ENCODE assay signal across 1 cellular context in the genomic region with DNA sequence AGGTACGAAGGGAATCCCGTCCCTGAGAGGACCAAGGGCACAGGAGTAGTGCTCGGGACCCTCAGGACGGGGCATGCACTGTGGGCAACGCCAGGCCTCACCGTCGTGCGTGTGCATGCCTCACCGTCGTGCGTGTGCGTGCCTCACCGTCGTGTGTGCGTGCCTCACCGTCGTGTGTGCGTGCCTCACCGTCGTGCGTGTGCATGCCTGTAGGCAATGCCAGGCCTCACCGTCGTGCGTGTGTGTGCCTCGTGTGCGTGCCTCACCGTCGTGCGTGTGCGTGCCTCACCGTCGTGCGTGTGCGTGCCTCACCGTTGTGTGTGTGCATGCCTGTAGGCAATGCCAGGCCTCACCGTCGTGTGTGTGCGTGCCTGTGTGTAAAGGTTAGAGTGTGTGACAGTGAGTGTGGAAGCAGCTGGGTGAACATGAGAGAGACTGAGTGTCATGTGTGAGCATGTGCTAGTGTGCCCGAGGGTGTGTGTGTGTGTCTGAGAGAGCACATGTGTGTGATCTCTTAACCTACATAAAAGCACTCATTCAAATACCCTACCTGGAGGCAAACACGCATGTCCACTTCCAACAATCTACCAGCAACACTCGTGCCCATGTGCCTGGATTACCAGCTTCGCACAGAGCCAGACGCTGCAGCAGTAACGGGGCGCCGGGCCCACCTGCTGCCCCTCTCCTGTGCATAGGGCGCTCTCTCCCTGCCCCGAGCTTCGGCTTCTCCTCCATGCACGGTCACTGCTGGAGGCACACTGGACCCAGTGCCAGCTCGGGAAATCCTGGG.
TF ChIP-seq lines count a peak whose summit lies in the region.

No MANE protein-coding gene starts in this region.

TF ChIP-seq in H1, 55 proteins besides CTCF, POLR2A, EP300 and RAD21:
- no peak for TF ChIP-seq EZH2 (IDR thresholded peaks at IDR 0.05; ENCODE audit: low read depth, low read length, severe bottlenecking)
- TF ChIP-seq SP2 (IDR thresholded peaks at IDR 0.05; ENCODE audit: low read length) = no peak
- TF ChIP-seq NRF1 (IDR thresholded peaks at IDR 0.05; ENCODE audit: low read depth, low read length) = no peak
- TF ChIP-seq, protein P1, sequence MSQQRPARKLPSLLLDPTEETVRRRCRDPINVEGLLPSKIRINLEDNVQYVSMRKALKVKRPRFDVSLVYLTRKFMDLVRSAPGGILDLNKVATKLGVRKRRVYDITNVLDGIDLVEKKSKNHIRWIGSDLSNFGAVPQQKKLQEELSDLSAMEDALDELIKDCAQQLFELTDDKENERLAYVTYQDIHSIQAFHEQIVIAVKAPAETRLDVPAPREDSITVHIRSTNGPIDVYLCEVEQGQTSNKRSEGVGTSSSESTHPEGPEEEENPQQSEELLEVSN (IDR thresholded peaks at IDR 0.05) = no peak
- no peak for TF ChIP-seq YY1 (IDR thresholded peaks at IDR 0.05; ENCODE audit: low read depth, low read length)
- no peak for TF ChIP-seq BRCA1 (IDR thresholded peaks at IDR 0.05; ENCODE audit: low read depth, low read length)
- no peak for TF ChIP-seq CEBPB (IDR thresholded peaks at IDR 0.05; ENCODE audit: low read depth, low read length)
- no peak for TF ChIP-seq CTBP2 (IDR thresholded peaks at IDR 0.05; ENCODE audit: borderline replicate concordance, insufficient read depth, insufficient read length, low read length)
- TF ChIP-seq RBBP5 (IDR thresholded peaks at IDR 0.05; ENCODE audit: borderline replicate concordance, low read depth, low read length) = no peak
- no peak for TF ChIP-seq RXRA (IDR thresholded peaks at IDR 0.05; ENCODE audit: insufficient read depth, low read depth, low read length)
- no peak for TF ChIP-seq CBX8 (IDR thresholded peaks at IDR 0.05; ENCODE audit: borderline replicate concordance, low read depth, low read length)
- no peak for TF ChIP-seq BCL11A (IDR thresholded peaks at IDR 0.05; ENCODE audit: low read depth in 2 of 2, low read length in 2 of 2)
- TF ChIP-seq KDM1A (IDR thresholded peaks at IDR 0.05; ENCODE audit: borderline replicate concordance, low read length) = no peak
- TF ChIP-seq TEAD4 (IDR thresholded peaks at IDR 0.05; ENCODE audit: low read depth, low read length) = no peak
- TF ChIP-seq, protein P2, sequence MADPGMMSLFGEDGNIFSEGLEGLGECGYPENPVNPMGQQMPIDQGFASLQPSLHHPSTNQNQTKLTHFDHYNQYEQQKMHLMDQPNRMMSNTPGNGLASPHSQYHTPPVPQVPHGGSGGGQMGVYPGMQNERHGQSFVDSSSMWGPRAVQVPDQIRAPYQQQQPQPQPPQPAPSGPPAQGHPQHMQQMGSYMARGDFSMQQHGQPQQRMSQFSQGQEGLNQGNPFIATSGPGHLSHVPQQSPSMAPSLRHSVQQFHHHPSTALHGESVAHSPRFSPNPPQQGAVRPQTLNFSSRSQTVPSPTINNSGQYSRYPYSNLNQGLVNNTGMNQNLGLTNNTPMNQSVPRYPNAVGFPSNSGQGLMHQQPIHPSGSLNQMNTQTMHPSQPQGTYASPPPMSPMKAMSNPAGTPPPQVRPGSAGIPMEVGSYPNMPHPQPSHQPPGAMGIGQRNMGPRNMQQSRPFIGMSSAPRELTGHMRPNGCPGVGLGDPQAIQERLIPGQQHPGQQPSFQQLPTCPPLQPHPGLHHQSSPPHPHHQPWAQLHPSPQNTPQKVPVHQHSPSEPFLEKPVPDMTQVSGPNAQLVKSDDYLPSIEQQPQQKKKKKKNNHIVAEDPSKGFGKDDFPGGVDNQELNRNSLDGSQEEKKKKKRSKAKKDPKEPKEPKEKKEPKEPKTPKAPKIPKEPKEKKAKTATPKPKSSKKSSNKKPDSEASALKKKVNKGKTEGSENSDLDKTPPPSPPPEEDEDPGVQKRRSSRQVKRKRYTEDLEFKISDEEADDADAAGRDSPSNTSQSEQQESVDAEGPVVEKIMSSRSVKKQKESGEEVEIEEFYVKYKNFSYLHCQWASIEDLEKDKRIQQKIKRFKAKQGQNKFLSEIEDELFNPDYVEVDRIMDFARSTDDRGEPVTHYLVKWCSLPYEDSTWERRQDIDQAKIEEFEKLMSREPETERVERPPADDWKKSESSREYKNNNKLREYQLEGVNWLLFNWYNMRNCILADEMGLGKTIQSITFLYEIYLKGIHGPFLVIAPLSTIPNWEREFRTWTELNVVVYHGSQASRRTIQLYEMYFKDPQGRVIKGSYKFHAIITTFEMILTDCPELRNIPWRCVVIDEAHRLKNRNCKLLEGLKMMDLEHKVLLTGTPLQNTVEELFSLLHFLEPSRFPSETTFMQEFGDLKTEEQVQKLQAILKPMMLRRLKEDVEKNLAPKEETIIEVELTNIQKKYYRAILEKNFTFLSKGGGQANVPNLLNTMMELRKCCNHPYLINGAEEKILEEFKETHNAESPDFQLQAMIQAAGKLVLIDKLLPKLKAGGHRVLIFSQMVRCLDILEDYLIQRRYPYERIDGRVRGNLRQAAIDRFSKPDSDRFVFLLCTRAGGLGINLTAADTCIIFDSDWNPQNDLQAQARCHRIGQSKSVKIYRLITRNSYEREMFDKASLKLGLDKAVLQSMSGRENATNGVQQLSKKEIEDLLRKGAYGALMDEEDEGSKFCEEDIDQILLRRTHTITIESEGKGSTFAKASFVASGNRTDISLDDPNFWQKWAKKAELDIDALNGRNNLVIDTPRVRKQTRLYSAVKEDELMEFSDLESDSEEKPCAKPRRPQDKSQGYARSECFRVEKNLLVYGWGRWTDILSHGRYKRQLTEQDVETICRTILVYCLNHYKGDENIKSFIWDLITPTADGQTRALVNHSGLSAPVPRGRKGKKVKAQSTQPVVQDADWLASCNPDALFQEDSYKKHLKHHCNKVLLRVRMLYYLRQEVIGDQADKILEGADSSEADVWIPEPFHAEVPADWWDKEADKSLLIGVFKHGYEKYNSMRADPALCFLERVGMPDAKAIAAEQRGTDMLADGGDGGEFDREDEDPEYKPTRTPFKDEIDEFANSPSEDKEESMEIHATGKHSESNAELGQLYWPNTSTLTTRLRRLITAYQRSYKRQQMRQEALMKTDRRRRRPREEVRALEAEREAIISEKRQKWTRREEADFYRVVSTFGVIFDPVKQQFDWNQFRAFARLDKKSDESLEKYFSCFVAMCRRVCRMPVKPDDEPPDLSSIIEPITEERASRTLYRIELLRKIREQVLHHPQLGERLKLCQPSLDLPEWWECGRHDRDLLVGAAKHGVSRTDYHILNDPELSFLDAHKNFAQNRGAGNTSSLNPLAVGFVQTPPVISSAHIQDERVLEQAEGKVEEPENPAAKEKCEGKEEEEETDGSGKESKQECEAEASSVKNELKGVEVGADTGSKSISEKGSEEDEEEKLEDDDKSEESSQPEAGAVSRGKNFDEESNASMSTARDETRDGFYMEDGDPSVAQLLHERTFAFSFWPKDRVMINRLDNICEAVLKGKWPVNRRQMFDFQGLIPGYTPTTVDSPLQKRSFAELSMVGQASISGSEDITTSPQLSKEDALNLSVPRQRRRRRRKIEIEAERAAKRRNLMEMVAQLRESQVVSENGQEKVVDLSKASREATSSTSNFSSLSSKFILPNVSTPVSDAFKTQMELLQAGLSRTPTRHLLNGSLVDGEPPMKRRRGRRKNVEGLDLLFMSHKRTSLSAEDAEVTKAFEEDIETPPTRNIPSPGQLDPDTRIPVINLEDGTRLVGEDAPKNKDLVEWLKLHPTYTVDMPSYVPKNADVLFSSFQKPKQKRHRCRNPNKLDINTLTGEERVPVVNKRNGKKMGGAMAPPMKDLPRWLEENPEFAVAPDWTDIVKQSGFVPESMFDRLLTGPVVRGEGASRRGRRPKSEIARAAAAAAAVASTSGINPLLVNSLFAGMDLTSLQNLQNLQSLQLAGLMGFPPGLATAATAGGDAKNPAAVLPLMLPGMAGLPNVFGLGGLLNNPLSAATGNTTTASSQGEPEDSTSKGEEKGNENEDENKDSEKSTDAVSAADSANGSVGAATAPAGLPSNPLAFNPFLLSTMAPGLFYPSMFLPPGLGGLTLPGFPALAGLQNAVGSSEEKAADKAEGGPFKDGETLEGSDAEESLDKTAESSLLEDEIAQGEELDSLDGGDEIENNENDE (IDR thresholded peaks at IDR 0.05; ENCODE audit: insufficient replicate concordance, low read length) = no peak
- TF ChIP-seq CBX5 (IDR thresholded peaks at IDR 0.05; ENCODE audit: low read depth, low read length) = no peak
- no peak for TF ChIP-seq SUZ12 (IDR thresholded peaks at IDR 0.05; ENCODE audit: low read length)
- TF ChIP-seq JUN (IDR thresholded peaks at IDR 0.05; ENCODE audit: low read depth, low read length) = no peak
- no peak for TF ChIP-seq ASH2L (IDR thresholded peaks at IDR 0.05; ENCODE audit: low read length)
- no peak for TF ChIP-seq PHF8 (conservative IDR thresholded peaks at IDR 0.05; ENCODE audit: low read depth, low read length)
